ENCODE assay signal across 8 cellular contexts in the genomic region with DNA sequence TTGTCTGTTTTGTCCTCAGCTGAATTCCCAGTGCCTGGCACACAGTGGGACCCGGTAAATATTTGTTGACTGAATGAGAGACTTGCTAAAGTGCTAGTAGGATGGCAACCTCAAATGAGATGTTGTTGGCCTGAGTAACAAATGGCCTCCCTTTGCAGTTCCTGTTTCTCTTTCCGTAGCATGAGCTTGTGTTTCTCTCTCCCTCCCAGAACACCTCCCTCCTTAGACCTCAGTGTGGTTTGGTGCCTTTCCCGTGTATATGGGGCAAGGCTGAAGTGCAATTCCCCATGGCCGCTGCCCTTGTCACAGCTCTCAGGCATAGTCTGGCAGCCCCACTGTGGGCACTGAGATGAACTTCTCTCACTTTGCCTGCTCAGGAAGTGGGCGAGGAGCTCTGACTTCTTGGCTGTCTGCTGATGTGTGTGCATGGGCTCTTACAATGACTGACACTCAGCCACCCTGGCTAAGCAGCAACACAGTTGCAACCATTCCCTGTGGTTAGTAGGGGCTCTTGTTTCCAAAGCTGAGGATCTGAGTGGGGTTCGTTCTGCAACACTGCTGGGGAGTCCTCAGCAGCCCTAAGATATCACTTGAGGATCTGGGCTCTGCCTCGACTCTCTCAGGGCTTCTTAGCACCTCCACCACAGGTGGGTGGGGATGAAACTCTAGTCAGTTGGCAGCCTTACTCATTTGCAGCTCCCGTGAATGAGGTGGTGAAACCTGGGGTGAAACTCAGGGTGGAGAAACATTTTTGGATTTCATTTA.
A peak's percentile ranks its signal among the peaks of the same experiment; 100 is the strongest.
DNase-seq lines count a peak whose midpoint lies in the region; ATAC-seq and TF ChIP-seq lines count a peak whose summit lies in the region.

No MANE protein-coding gene starts in this region.

- no peaks in the 10 kb centered on the region for H3K36me3 ChIP-seq in Caco-2 (ENCODE audit: control insufficient read depth, insufficient read depth, low read length)

- H3K4me1 ChIP-seq in Caco-2, result no peaks in the 10 kb centered on the region

- H3K4me3 ChIP-seq in skin epidermis, result no peak overlapping the region
- no peak overlapping the region for H3K4me3 ChIP-seq in Caco-2 (ENCODE audit: low read depth, low read length)

- H3K27ac Mint-ChIP-seq in Caco-2 (ENCODE audit: unreplicated experiment), result no peak overlapping the region

- no peaks in the 10 kb centered on the region for H3K27me3 ChIP-seq in Caco-2 (replicated peaks; ENCODE audit: control insufficient read depth, insufficient read depth, low read length)

- H3K4me1 Mint-ChIP-seq in Caco-2 (ENCODE audit: low read depth, unreplicated experiment), result no peaks in the 10 kb centered on the region

- BruUV-seq in Caco-2 (replicated peaks; lab: Mats Ljungman, UMichigan), result no TSS peak

- no peaks in the 10 kb centered on the region for H3K27me3 Mint-ChIP-seq in Caco-2 (ENCODE audit: insufficient read depth, unreplicated experiment)

- H3K9me3 ChIP-seq in Caco-2, result no peaks in the 10 kb centered on the region

- no peak overlapping the region for H3K4me3 Mint-ChIP-seq in Caco-2 (ENCODE audit: unreplicated experiment)

- peak overlapping the region in 14 of 21 experiments; percentile 31 to 93 (median 59) for H3K27ac ChIP-seq in skin epidermis

- no peak for TF ChIP-seq CTCF in Caco-2 (IDR thresholded peaks at IDR 0.05; ENCODE audit: insufficient read depth in 1 of 2, low read depth in 1 of 2, low read length in 1 of 2, severe bottlenecking in 1 of 2, unreplicated experiment in 1 of 2)

- H3K9me3 Mint-ChIP-seq in Caco-2 (ENCODE audit: unreplicated experiment), result no peaks in the 10 kb centered on the region

- H3K36me3 Mint-ChIP-seq in Caco-2 (ENCODE audit: insufficient read depth, unreplicated experiment), result no peaks in the 10 kb centered on the region

- ATAC-seq in GM18508 (IDR thresholded peaks at IDR 0.05; ENCODE audit: insufficient read depth, unreplicated experiment) (peak; percentile 69), HG02798 (IDR thresholded peaks at IDR 0.05; ENCODE audit: poor library complexity, unreplicated experiment) (peak; percentile 81)

- POLR2A ChIA-PET in Caco-2 (lab: Charles Lee), result no interaction called here

- DNase-seq in OCI-M1 (lab: John Stamatoyannopoulos, UW), result peak; percentile 11
- peak; percentile 89 for DNase-seq in activated effector memory CD4-positive, alpha-beta T cell treated with anti-CD3 and anti-CD28 coated beads, Interleukin-2, amount 50 U/mL, for 16 hours
- DNase-seq in cerebellar cortex (ENCODE audit: low spot score), result no peak
- DNase-seq in Caco-2, result no peak
- no peak for DNase-seq in SW480 (ENCODE audit: low spot score)

- CTCF ChIA-PET in Caco-2 (lab: Charles Lee), result no interaction called here

- intact Hi-C loops in Caco-2 (cut with micrococcal nuclease; ENCODE audit: unreplicated experiment), result no loop called here

Comparison
In these comparisons a context has a peak if more than half of its experiments do, and no peak if none do; other contexts are left out.
1. DNase-seq: peak in OCI-M1 (single experiment) and activated effector memory CD4-positive, alpha-beta T cell treated with anti-CD3 and anti-CD28 coated beads, Interleukin-2, amount 50 U/mL, for 16 hours (single experiment); none in cerebellar cortex (single experiment), Caco-2 (0 of 2) and SW480 (single experiment).